1 cellular context compared by ENCODE assay signal in genomic region chr10:123150986-123151738, GRCh38.
A peak's percentile ranks its signal among the peaks of the same experiment; 100 is the strongest.
TF ChIP-seq lines count a peak whose summit lies in the region.

No MANE protein-coding gene starts in this region.

TF ChIP-seq in GM12878, 131 proteins besides CTCF, POLR2A, EP300 and RAD21:
- no peak for TF ChIP-seq ZNF24 (IDR thresholded peaks at IDR 0.05)
- TF ChIP-seq RUNX3 (IDR thresholded peaks at IDR 0.05; ENCODE audit: low read length): peak; percentile 32; the same call in 1 of the 2 replicates
- TF ChIP-seq EGR1 (IDR thresholded peaks at IDR 0.05; ENCODE audit: borderline replicate concordance in 1 of 2, low read depth in 2 of 2, low read length in 2 of 2): peak in 1 of 2 experiments; percentile 49; a peak in 1 of 3 replicates
- TF ChIP-seq SIX5 (IDR thresholded peaks at IDR 0.05; ENCODE audit: low read depth, low read length, severe bottlenecking): no peak
- 0 out of 2 replicates have a peak, but pooled peaks have one; percentile 60 for TF ChIP-seq TCF3 (IDR thresholded peaks at IDR 0.05; ENCODE audit: borderline replicate concordance, insufficient read depth, low read depth, low read length)
- no peak for TF ChIP-seq SIN3A (IDR thresholded peaks at IDR 0.05; ENCODE audit: low read depth, low read length)
- TF ChIP-seq, protein P1, sequence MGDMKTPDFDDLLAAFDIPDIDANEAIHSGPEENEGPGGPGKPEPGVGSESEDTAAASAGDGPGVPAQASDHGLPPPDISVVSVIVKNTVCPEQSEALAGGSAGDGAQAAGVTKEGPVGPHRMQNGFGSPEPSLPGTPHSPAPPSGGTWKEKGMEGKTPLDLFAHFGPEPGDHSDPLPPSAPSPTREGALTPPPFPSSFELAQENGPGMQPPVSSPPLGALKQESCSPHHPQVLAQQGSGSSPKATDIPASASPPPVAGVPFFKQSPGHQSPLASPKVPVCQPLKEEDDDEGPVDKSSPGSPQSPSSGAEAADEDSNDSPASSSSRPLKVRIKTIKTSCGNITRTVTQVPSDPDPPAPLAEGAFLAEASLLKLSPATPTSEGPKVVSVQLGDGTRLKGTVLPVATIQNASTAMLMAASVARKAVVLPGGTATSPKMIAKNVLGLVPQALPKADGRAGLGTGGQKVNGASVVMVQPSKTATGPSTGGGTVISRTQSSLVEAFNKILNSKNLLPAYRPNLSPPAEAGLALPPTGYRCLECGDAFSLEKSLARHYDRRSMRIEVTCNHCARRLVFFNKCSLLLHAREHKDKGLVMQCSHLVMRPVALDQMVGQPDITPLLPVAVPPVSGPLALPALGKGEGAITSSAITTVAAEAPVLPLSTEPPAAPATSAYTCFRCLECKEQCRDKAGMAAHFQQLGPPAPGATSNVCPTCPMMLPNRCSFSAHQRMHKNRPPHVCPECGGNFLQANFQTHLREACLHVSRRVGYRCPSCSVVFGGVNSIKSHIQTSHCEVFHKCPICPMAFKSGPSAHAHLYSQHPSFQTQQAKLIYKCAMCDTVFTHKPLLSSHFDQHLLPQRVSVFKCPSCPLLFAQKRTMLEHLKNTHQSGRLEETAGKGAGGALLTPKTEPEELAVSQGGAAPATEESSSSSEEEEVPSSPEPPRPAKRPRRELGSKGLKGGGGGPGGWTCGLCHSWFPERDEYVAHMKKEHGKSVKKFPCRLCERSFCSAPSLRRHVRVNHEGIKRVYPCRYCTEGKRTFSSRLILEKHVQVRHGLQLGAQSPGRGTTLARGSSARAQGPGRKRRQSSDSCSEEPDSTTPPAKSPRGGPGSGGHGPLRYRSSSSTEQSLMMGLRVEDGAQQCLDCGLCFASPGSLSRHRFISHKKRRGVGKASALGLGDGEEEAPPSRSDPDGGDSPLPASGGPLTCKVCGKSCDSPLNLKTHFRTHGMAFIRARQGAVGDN (IDR thresholded peaks at IDR 0.05): 0 out of 2 replicates have a peak, but pooled peaks have one; percentile 23
- peak; percentile 33; the same call in 1 of the 3 replicates for TF ChIP-seq POU2F2 (IDR thresholded peaks at IDR 0.05; ENCODE audit: borderline replicate concordance, low read depth, low read length)
- TF ChIP-seq SPI1 (IDR thresholded peaks at IDR 0.05; ENCODE audit: borderline replicate concordance, insufficient read depth, low read depth, low read length): peak; percentile 62
- no peak for TF ChIP-seq NR2F1 (conservative IDR thresholded peaks at IDR 0.05)
- TF ChIP-seq MTA3 (IDR thresholded peaks at IDR 0.05; ENCODE audit: borderline replicate concordance, low read length): 0 out of 2 replicates have a peak, but pooled peaks have one; percentile 41
- peak; percentile 70; the same call in 1 of the 2 replicates for TF ChIP-seq MAX (IDR thresholded peaks at IDR 0.05; ENCODE audit: low read depth, low read length)
- no peak for TF ChIP-seq STAT3 (IDR thresholded peaks at IDR 0.05; ENCODE audit: low read depth, low read length)
- TF ChIP-seq TCF12 (IDR thresholded peaks at IDR 0.05; ENCODE audit: low read depth, low read length): 0 out of 2 replicates have a peak, but pooled peaks have one; percentile 10
- no peak for TF ChIP-seq USF2 (IDR thresholded peaks at IDR 0.05; ENCODE audit: borderline replicate concordance, low read depth, low read length)
